1 cellular context compared by ENCODE assay signal in the genomic region with DNA sequence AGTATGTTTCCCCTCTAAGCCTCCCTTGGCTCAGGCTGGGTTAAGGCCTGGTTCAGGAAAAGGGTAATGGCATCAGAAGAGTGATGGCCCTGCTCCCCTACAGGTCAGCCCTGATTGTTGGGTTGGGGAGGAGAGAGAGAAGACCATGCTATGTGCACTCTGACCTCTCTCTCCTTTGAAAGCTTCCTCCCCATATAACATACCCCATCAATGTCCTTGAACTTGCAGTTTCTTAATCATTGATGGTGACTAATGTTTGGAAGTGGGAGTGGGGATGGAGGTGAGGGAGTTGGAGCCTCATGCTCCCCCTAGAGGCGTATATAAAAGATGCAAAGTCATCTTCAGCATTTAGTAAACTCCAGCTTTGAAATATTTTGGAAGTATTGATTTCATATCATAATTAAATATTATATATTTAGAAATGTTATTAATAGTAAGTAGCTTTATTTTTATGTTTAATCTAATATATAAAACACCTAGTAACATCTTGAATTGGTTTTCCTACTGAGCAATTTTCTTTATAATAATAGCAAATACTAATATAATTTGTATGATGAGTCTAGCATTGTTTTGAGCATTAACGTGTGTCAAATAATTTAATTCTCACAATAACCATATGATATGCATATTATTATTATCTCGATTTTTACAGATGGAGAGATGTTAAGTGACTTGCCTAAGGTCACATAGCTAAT.
A peak's percentile ranks its signal among the peaks of the same experiment; 100 is the strongest.
TF ChIP-seq lines count a peak whose summit lies in the region.

No MANE protein-coding gene starts in this region.

TF ChIP-seq in K562, 482 proteins besides CTCF, POLR2A, EP300 and RAD21 (continued from another document and continues in another):
- TF ChIP-seq, protein P1, sequence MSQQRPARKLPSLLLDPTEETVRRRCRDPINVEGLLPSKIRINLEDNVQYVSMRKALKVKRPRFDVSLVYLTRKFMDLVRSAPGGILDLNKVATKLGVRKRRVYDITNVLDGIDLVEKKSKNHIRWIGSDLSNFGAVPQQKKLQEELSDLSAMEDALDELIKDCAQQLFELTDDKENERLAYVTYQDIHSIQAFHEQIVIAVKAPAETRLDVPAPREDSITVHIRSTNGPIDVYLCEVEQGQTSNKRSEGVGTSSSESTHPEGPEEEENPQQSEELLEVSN (IDR thresholded peaks at IDR 0.05; ENCODE audit: borderline replicate concordance in 1 of 2, extremely low read depth in 1 of 2, insufficient read depth in 1 of 2, insufficient read length in 1 of 2, low read depth in 1 of 2, low read length in 1 of 2, poor library complexity in 1 of 2, severe bottlenecking in 1 of 2) = no peak
- TF ChIP-seq NONO (IDR thresholded peaks at IDR 0.05; ENCODE audit: low read depth in 2 of 2, low read length in 1 of 2) (no peak), SP1 (CRISPR knock-in tag; IDR thresholded peaks at IDR 0.05) (no peak), NBN (IDR thresholded peaks at IDR 0.05; ENCODE audit: low read depth) (no peak), ZNF717 (CRISPR knock-in tag; IDR thresholded peaks at IDR 0.05) (no peak), ZFX (CRISPR knock-in tag; IDR thresholded peaks at IDR 0.05) (no peak), SMARCA5 (IDR thresholded peaks at IDR 0.05) (no peak), CBFA2T2 (conservative IDR thresholded peaks at IDR 0.05) (no peak), MED1 (CRISPR knock-in tag; IDR thresholded peaks at IDR 0.05; ENCODE audit: borderline replicate concordance) (no peak), ZFP1 (CRISPR knock-in tag; IDR thresholded peaks at IDR 0.05) (no peak), ZBTB17 (CRISPR knock-in tag; IDR thresholded peaks at IDR 0.05) (no peak), CC2D1A (IDR thresholded peaks at IDR 0.05) (0 out of 2 replicates have a peak, but pooled peaks have one; percentile 23), ZZZ3 (IDR thresholded peaks at IDR 0.05) (no peak), ZNF589 (CRISPR knock-in tag; IDR thresholded peaks at IDR 0.05; ENCODE audit: low read depth) (no peak), SNIP1 (IDR thresholded peaks at IDR 0.05; ENCODE audit: low read depth) (no peak), MYC (IDR thresholded peaks at IDR 0.05; ENCODE audit: low read depth, low read length) (no peak), MYC (CRISPR knock-in tag; IDR thresholded peaks at IDR 0.05; ENCODE audit: borderline replicate concordance, low read depth) (no peak)
- TF ChIP-seq, protein P2, sequence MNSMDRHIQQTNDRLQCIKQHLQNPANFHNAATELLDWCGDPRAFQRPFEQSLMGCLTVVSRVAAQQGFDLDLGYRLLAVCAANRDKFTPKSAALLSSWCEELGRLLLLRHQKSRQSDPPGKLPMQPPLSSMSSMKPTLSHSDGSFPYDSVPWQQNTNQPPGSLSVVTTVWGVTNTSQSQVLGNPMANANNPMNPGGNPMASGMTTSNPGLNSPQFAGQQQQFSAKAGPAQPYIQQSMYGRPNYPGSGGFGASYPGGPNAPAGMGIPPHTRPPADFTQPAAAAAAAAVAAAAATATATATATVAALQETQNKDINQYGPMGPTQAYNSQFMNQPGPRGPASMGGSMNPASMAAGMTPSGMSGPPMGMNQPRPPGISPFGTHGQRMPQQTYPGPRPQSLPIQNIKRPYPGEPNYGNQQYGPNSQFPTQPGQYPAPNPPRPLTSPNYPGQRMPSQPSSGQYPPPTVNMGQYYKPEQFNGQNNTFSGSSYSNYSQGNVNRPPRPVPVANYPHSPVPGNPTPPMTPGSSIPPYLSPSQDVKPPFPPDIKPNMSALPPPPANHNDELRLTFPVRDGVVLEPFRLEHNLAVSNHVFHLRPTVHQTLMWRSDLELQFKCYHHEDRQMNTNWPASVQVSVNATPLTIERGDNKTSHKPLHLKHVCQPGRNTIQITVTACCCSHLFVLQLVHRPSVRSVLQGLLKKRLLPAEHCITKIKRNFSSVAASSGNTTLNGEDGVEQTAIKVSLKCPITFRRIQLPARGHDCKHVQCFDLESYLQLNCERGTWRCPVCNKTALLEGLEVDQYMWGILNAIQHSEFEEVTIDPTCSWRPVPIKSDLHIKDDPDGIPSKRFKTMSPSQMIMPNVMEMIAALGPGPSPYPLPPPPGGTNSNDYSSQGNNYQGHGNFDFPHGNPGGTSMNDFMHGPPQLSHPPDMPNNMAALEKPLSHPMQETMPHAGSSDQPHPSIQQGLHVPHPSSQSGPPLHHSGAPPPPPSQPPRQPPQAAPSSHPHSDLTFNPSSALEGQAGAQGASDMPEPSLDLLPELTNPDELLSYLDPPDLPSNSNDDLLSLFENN (IDR thresholded peaks at IDR 0.05; ENCODE audit: low read depth in 2 of 2, low read length in 2 of 2) = no peak
- TF ChIP-seq, protein P3, sequence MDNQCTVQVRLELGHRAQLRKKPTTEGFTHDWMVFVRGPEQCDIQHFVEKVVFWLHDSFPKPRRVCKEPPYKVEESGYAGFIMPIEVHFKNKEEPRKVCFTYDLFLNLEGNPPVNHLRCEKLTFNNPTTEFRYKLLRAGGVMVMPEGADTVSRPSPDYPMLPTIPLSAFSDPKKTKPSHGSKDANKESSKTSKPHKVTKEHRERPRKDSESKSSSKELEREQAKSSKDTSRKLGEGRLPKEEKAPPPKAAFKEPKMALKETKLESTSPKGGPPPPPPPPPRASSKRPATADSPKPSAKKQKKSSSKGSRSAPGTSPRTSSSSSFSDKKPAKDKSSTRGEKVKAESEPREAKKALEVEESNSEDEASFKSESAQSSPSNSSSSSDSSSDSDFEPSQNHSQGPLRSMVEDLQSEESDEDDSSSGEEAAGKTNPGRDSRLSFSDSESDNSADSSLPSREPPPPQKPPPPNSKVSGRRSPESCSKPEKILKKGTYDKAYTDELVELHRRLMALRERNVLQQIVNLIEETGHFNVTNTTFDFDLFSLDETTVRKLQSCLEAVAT (IDR thresholded peaks at IDR 0.05) = no peak
- TF ChIP-seq, protein P4, sequence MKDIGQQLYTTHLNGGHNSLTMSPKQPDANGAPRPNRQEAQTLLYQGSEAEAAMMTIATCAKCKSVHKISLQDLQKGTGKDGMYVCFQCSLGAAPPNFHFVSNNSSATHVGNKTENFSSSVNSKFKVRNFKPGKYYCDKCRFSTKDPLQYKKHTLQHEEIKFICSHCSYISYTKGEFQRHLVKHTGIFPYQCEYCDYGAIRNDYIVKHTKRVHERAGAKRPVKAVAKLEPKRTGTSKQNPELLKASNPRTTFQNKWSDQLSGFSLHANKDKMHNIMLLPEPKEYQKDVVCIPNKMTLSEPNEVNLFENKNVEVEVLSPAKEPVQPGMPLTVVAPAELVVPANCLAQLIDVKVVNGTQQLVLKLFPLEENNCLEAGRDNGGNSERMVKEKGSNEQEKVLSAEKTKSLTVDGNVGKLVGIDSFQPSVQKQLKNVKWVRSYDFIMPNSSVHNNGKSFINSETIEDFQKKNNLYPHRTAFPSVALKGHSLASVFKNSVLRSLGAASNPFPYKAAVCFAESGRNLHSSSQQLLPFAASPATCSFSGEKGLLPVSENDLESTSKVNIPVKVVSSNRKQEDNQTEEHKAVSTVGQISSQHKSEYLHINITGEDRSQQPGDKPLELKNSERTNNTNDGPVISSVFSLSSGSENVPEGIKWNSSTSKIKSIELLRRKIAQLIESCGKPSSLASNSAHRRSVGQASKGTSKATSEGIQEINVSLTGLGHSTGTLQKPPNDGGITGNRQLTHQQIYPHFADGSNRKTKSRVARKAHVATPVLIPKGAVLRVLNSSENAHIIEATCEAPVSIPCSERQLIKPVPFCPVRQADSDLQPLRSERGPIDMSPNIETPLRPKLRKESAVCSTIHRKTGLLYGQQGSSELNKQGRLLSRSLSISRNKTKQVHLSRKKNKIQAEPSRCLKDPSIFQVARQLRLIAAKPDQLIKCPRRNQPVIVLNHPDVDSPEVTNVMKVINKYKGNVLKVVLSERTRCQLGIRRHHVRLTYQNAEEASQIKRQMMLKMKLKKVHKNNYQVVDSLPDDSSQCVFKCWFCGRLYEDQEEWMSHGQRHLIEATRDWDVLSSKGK (CRISPR knock-in tag; IDR thresholded peaks at IDR 0.05) = no peak
- TF ChIP-seq, protein P5, sequence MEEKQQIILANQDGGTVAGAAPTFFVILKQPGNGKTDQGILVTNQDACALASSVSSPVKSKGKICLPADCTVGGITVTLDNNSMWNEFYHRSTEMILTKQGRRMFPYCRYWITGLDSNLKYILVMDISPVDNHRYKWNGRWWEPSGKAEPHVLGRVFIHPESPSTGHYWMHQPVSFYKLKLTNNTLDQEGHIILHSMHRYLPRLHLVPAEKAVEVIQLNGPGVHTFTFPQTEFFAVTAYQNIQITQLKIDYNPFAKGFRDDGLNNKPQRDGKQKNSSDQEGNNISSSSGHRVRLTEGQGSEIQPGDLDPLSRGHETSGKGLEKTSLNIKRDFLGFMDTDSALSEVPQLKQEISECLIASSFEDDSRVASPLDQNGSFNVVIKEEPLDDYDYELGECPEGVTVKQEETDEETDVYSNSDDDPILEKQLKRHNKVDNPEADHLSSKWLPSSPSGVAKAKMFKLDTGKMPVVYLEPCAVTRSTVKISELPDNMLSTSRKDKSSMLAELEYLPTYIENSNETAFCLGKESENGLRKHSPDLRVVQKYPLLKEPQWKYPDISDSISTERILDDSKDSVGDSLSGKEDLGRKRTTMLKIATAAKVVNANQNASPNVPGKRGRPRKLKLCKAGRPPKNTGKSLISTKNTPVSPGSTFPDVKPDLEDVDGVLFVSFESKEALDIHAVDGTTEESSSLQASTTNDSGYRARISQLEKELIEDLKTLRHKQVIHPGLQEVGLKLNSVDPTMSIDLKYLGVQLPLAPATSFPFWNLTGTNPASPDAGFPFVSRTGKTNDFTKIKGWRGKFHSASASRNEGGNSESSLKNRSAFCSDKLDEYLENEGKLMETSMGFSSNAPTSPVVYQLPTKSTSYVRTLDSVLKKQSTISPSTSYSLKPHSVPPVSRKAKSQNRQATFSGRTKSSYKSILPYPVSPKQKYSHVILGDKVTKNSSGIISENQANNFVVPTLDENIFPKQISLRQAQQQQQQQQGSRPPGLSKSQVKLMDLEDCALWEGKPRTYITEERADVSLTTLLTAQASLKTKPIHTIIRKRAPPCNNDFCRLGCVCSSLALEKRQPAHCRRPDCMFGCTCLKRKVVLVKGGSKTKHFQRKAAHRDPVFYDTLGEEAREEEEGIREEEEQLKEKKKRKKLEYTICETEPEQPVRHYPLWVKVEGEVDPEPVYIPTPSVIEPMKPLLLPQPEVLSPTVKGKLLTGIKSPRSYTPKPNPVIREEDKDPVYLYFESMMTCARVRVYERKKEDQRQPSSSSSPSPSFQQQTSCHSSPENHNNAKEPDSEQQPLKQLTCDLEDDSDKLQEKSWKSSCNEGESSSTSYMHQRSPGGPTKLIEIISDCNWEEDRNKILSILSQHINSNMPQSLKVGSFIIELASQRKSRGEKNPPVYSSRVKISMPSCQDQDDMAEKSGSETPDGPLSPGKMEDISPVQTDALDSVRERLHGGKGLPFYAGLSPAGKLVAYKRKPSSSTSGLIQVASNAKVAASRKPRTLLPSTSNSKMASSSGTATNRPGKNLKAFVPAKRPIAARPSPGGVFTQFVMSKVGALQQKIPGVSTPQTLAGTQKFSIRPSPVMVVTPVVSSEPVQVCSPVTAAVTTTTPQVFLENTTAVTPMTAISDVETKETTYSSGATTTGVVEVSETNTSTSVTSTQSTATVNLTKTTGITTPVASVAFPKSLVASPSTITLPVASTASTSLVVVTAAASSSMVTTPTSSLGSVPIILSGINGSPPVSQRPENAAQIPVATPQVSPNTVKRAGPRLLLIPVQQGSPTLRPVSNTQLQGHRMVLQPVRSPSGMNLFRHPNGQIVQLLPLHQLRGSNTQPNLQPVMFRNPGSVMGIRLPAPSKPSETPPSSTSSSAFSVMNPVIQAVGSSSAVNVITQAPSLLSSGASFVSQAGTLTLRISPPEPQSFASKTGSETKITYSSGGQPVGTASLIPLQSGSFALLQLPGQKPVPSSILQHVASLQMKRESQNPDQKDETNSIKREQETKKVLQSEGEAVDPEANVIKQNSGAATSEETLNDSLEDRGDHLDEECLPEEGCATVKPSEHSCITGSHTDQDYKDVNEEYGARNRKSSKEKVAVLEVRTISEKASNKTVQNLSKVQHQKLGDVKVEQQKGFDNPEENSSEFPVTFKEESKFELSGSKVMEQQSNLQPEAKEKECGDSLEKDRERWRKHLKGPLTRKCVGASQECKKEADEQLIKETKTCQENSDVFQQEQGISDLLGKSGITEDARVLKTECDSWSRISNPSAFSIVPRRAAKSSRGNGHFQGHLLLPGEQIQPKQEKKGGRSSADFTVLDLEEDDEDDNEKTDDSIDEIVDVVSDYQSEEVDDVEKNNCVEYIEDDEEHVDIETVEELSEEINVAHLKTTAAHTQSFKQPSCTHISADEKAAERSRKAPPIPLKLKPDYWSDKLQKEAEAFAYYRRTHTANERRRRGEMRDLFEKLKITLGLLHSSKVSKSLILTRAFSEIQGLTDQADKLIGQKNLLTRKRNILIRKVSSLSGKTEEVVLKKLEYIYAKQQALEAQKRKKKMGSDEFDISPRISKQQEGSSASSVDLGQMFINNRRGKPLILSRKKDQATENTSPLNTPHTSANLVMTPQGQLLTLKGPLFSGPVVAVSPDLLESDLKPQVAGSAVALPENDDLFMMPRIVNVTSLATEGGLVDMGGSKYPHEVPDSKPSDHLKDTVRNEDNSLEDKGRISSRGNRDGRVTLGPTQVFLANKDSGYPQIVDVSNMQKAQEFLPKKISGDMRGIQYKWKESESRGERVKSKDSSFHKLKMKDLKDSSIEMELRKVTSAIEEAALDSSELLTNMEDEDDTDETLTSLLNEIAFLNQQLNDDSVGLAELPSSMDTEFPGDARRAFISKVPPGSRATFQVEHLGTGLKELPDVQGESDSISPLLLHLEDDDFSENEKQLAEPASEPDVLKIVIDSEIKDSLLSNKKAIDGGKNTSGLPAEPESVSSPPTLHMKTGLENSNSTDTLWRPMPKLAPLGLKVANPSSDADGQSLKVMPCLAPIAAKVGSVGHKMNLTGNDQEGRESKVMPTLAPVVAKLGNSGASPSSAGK (IDR thresholded peaks at IDR 0.05) = no peak
- TF ChIP-seq, protein P6, sequence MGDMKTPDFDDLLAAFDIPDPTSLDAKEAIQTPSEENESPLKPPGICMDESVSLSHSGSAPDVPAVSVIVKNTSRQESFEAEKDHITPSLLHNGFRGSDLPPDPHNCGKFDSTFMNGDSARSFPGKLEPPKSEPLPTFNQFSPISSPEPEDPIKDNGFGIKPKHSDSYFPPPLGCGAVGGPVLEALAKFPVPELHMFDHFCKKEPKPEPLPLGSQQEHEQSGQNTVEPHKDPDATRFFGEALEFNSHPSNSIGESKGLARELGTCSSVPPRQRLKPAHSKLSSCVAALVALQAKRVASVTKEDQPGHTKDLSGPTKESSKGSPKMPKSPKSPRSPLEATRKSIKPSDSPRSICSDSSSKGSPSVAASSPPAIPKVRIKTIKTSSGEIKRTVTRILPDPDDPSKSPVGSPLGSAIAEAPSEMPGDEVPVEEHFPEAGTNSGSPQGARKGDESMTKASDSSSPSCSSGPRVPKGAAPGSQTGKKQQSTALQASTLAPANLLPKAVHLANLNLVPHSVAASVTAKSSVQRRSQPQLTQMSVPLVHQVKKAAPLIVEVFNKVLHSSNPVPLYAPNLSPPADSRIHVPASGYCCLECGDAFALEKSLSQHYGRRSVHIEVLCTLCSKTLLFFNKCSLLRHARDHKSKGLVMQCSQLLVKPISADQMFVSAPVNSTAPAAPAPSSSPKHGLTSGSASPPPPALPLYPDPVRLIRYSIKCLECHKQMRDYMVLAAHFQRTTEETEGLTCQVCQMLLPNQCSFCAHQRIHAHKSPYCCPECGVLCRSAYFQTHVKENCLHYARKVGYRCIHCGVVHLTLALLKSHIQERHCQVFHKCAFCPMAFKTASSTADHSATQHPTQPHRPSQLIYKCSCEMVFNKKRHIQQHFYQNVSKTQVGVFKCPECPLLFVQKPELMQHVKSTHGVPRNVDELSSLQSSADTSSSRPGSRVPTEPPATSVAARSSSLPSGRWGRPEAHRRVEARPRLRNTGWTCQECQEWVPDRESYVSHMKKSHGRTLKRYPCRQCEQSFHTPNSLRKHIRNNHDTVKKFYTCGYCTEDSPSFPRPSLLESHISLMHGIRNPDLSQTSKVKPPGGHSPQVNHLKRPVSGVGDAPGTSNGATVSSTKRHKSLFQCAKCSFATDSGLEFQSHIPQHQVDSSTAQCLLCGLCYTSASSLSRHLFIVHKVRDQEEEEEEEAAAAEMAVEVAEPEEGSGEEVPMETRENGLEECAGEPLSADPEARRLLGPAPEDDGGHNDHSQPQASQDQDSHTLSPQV (IDR thresholded peaks at IDR 0.05) = no peak
